Comparison of ENCODE assay signal across 8 cellular contexts in genomic region chr2:170974304-170974993, GRCh38. TPM values are rescaled to one million over a fixed set of nuclear protein-coding genes. Genes with fewer than 3 reads are reported as not detected.
DNase-seq lines count a peak whose midpoint lies in the region; ATAC-seq, FAIRE-seq and TF ChIP-seq lines count a peak whose summit lies in the region.

No MANE protein-coding gene starts in this region.

- H3K79me2 ChIP-seq in DND-41 (ENCODE audit: insufficient read depth, low read length), result no peaks in the 10 kb centered on the region
- H3K79me2 ChIP-seq in OCI-LY1 (ENCODE audit: insufficient read depth, low read length), result no peaks in the 10 kb centered on the region
- no peaks in the 10 kb centered on the region for H3K79me2 ChIP-seq in trophoblast cell (ENCODE audit: control insufficient read depth, insufficient read depth, low read length, poor library complexity)

- TF ChIP-seq EP300 in esophagus muscularis mucosa (IDR thresholded peaks at IDR 0.05), result no peak

- no peak overlapping the region for H3K18ac ChIP-seq in trophoblast cell (ENCODE audit: low read length)

- no peak for DNase-seq in DND-41
- DNase-seq in esophagus muscularis mucosa (ENCODE audit: extremely low spot score), result no peak
- peak; percentile 79 to 88 for DNase-seq in trophoblast cell
- no peak for DNase-seq in kidney
- no peak for DNase-seq in mesenteric fat pad (ENCODE audit: low spot score)
- no peak for DNase-seq in DMS153 treated with DMSO at 0.1 percent for 48 hours (lab: John Stamatoyannopoulos, UW; ENCODE audit: unreplicated experiment)

- H3K36me3 ChIP-seq in DND-41 (ENCODE audit: insufficient read depth, low read length) (no peaks in the 10 kb centered on the region), OCI-LY1 (ENCODE audit: insufficient read depth, low read length) (no peaks in the 10 kb centered on the region), esophagus muscularis mucosa (no peaks in the 10 kb centered on the region), trophoblast cell (ENCODE audit: control insufficient read depth in 1 of 2, insufficient read depth in 2 of 2, low read length in 2 of 2) (no peaks in the 10 kb centered on the region), kidney (ENCODE audit: control insufficient read depth in 1 of 2, insufficient read depth in 2 of 2, low read length in 2 of 2) (no peaks in the 10 kb centered on the region)

- no peak overlapping the region for H3K27ac ChIP-seq in DND-41 (ENCODE audit: low read length)
- H3K27ac ChIP-seq in OCI-LY1 (ENCODE audit: low read depth, low read length, poor library complexity, severe bottlenecking), result no peak overlapping the region
- peak overlapping the region; percentile 83 to 89 (median 86) for H3K27ac ChIP-seq in esophagus muscularis mucosa (replicated peaks in 1 of 4)
- no peak overlapping the region for H3K27ac ChIP-seq in trophoblast cell (ENCODE audit: low read depth, low read length)
- H3K27ac ChIP-seq in kidney (ENCODE audit: low read depth in 2 of 2, low read length in 2 of 2), result no peak overlapping the region

- intact Hi-C loops in esophagus muscularis mucosa (cut with DNase I) (loop anchor here (5.0 kb wide), 2 partner anchors 458 to 548 kb away; partner anchors contain the start of genes CYBRD1, DCAF17 and METTL8), kidney (cut with DNase I) (loop anchor here (10.0 kb wide), 1 partner anchor 440 kb away; no protein-coding TSS in a partner anchor)

- peak overlapping the region; percentile 94 for H2AFZ ChIP-seq in DND-41 (ENCODE audit: low read depth, low read length)
- H2AFZ ChIP-seq in OCI-LY1 (ENCODE audit: low read length), result peak overlapping the region; percentile 83; the same call in 1 of the 2 replicates
- peak overlapping the region; percentile 65 for H2AFZ ChIP-seq in trophoblast cell (ENCODE audit: insufficient read depth, low read length, poor library complexity)

- WGBS in esophagus muscularis mucosa, result 73% methylated on average over 11 of the region's 11 CpGs
- no CpG with 5 or more reads among the region's 11 CpGs for WGBS in trophoblast cell (ENCODE audit: extremely low coverage, insufficient coverage, insufficient read length)

- H4K91ac ChIP-seq in trophoblast cell (ENCODE audit: low read depth, low read length), result peak overlapping the region; percentile 85

- FAIRE-seq in kidney (lab: Jason Lieb, UNC), result no peak

- H3K4me1 ChIP-seq in DND-41 (ENCODE audit: insufficient read depth, low read length), result peaks cover 15% of the 10 kb centered on the region
- H3K4me1 ChIP-seq in OCI-LY1 (ENCODE audit: insufficient read depth, low read length, severe bottlenecking), result peaks cover 32% of the 10 kb centered on the region
- H3K4me1 ChIP-seq in esophagus muscularis mucosa, result peaks cover 5 to 21% (median 10%) of the 10 kb centered on the region in 4 donors
- H3K4me1 ChIP-seq in trophoblast cell (ENCODE audit: control insufficient read depth in 1 of 2, insufficient read depth in 2 of 2, low read length in 2 of 2), result peaks cover 13 to 16% of the 10 kb centered on the region in 2 experiments
- H3K4me1 ChIP-seq in kidney (ENCODE audit: control insufficient read depth in 1 of 2, insufficient read depth in 1 of 2, low read depth in 1 of 2, low read length in 2 of 2), result no peaks in the 10 kb centered on the region

- no peak for TF ChIP-seq POLR2A in esophagus muscularis mucosa (IDR thresholded peaks at IDR 0.05; ENCODE audit: low read depth)

- H3F3A ChIP-seq in OCI-LY1 (ENCODE audit: insufficient read depth, low read length), result 0 out of 2 replicates have a peak, but pooled peaks cover 3% of the 10 kb centered on the region

- no peak overlapping the region for H2AK5ac ChIP-seq in trophoblast cell (ENCODE audit: low read length)

- H3K9ac ChIP-seq in DND-41 (ENCODE audit: low read depth, low read length) (no peak overlapping the region), OCI-LY1 (ENCODE audit: low read length) (peak overlapping the region; percentile 87), trophoblast cell (ENCODE audit: low read length) (no peak overlapping the region), kidney (ENCODE audit: low read length in 2 of 2) (no peak overlapping the region)

- H3K4me3 ChIP-seq in DND-41 (ENCODE audit: low read depth in 1 of 2, low read length in 2 of 2), result no peak overlapping the region
- H3K4me3 ChIP-seq in OCI-LY1 (ENCODE audit: low read depth, low read length, poor library complexity, severe bottlenecking), result peak overlapping the region; percentile 75
- H3K4me3 ChIP-seq in esophagus muscularis mucosa, result peak overlapping the region; percentile 79 to 90 (median 82)
- no peak overlapping the region for H3K4me3 ChIP-seq in trophoblast cell (ENCODE audit: low read depth, low read length)
- H3K4me3 ChIP-seq in kidney (ENCODE audit: low read length in 2 of 2), result peak overlapping the region in 1 of 2 donors; percentile 71

- no peak overlapping the region for H3K4ac ChIP-seq in trophoblast cell (ENCODE audit: low read depth, low read length)

- no peaks in the 10 kb centered on the region for H3K27me3 ChIP-seq in DND-41 (ENCODE audit: insufficient read depth, low read length, poor library complexity)
- H3K27me3 ChIP-seq in OCI-LY1 (ENCODE audit: insufficient read depth, low read length), result no peaks in the 10 kb centered on the region
- no peaks in the 10 kb centered on the region for H3K27me3 ChIP-seq in esophagus muscularis mucosa
- no peaks in the 10 kb centered on the region for H3K27me3 ChIP-seq in trophoblast cell (ENCODE audit: insufficient read depth, low read length)

- ATAC-seq in DND-41 (ENCODE audit: insufficient read depth, low read depth), result no peak
- ATAC-seq in GM19452 (IDR thresholded peaks at IDR 0.05; ENCODE audit: unreplicated experiment), result no peak

- H3K4me2 ChIP-seq in DND-41 (ENCODE audit: insufficient read depth, low read length) (peak overlapping the region; percentile 68; the same call in 1 of the 2 replicates), OCI-LY1 (ENCODE audit: low read length) (peak overlapping the region; percentile 91), trophoblast cell (ENCODE audit: low read length) (no peak overlapping the region)

- H2BK120ac ChIP-seq in trophoblast cell (ENCODE audit: insufficient read depth, low read length, poor library complexity), result no peak overlapping the region

- H4K12ac ChIP-seq in trophoblast cell (ENCODE audit: low read depth, low read length), result no peak overlapping the region

- H2BK12ac ChIP-seq in trophoblast cell (ENCODE audit: low read length), result no peak overlapping the region

- no peaks in the 10 kb centered on the region for H3K9me2 ChIP-seq in OCI-LY1 (ENCODE audit: low read depth, low read length)

- H3K9me3 ChIP-seq in DND-41 (ENCODE audit: insufficient read depth, low read length, severe bottlenecking) (no peaks in the 10 kb centered on the region), OCI-LY1 (ENCODE audit: low read length) (no peaks in the 10 kb centered on the region), esophagus muscularis mucosa (no peaks in the 10 kb centered on the region), trophoblast cell (ENCODE audit: insufficient read depth, low read depth, low read length) (no peaks in the 10 kb centered on the region), kidney (ENCODE audit: control insufficient read depth in 1 of 2, low read length in 2 of 2) (no peaks in the 10 kb centered on the region)

- no peak for TF ChIP-seq CTCF in DND-41 (IDR thresholded peaks at IDR 0.05; ENCODE audit: borderline replicate concordance, extremely low read depth, low read length, poor library complexity, severe bottlenecking)
- no peak for TF ChIP-seq CTCF in OCI-LY1 (IDR thresholded peaks at IDR 0.05; ENCODE audit: low read length)
- TF ChIP-seq CTCF in esophagus muscularis mucosa (IDR thresholded peaks at IDR 0.05), result no peak
- no peak for TF ChIP-seq CTCF in kidney (IDR thresholded peaks at IDR 0.05; ENCODE audit: borderline replicate concordance, extremely low read depth, insufficient read depth)

- H4K8ac ChIP-seq in trophoblast cell (ENCODE audit: low read depth, low read length), result peak overlapping the region; percentile 88

- no peak overlapping the region for H2BK5ac ChIP-seq in trophoblast cell (ENCODE audit: low read depth, low read length, poor library complexity)

- no peak overlapping the region for H3K14ac ChIP-seq in trophoblast cell (ENCODE audit: low read length)

- peaks cover 6% of the 10 kb centered on the region for H3K79me1 ChIP-seq in trophoblast cell (ENCODE audit: low read length)

- no peak overlapping the region for H3K23ac ChIP-seq in trophoblast cell (ENCODE audit: low read length)

- H4K20me1 ChIP-seq in DND-41 (ENCODE audit: insufficient read depth, low read length) (no peaks in the 10 kb centered on the region), OCI-LY1 (ENCODE audit: insufficient read depth, low read length) (no peaks in the 10 kb centered on the region)

RNA-seq across cellular contexts. Expression of gene GORASP2, which starts 45.4 kb away (rescaled TPM):
- 10 to 100 TPM; 32.6 to 54.0 (median 42.1) TPM for total RNA-seq in esophagus muscularis mucosa
- 158 and 169 TPM in 2 replicates for polyA plus RNA-seq in trophoblast cell (2013)
- total RNA-seq in kidney, result 70.4 TPM
- 40.4 TPM for polyA plus RNA-seq in kidney (ENCODE audit: insufficient read depth, low read depth, low replicate concordance)
- 78.2 TPM for total RNA-seq in mesenteric fat pad

Comparison
In these comparisons a context has a peak if more than half of its experiments do, and no peak if none do; other contexts are left out.
1. DNase-seq: peak in trophoblast cell (2 of 2); none in DND-41 (single experiment), esophagus muscularis mucosa (single experiment), kidney (single experiment), mesenteric fat pad (single experiment) and DMS153 treated with DMSO at 0.1 percent for 48 hours (single experiment).
2. H3K27ac ChIP-seq: peak in esophagus muscularis mucosa (4 of 4); none in DND-41 (single experiment), OCI-LY1 (single experiment), trophoblast cell (single experiment) and kidney (0 of 2).
3. H3K4me3 ChIP-seq: peak in OCI-LY1 (single experiment) and esophagus muscularis mucosa (4 of 4); none in DND-41 (0 of 2) and trophoblast cell (single experiment).
4. Peak in every context shown above with its lines, with median percentiles within 50 percentile points of each other: H2AFZ ChIP-seq.